Comparison of ENCODE assay signal across 19 cellular contexts in genomic region chr2:73043279-73043678, GRCh38.
"Had no signal": no experiment of that assay in that cellular context is flagged by ENCODE, and none has a peak within 500 bp of the region (broad histone marks: within the 10 kb centered on the region; RNA-seq: fewer than 3 reads in every experiment).

No MANE protein-coding gene starts in this region.

- H3K27ac Mint-ChIP-seq: activated CD4-positive, alpha-beta T cell treated with anti-CD3 and anti-CD28 coated beads for 36 hours; activated CD8-positive, alpha-beta T cell treated with anti-CD3 and anti-CD28 coated beads for 36 hours; activated naive CD8-positive, alpha-beta T cell treated with anti-CD3 and anti-CD28 coated beads, Interleukin-2, amount 10 ng/mL, durations not matched to agents 7 days and 5 days; activated T-helper 17 cell treated with anti-CD3 and anti-CD28 coated beads, Interleukin-2, amount 50 U/mL, for 72 hours; memory B cell; naive thymus-derived CD4-positive, alpha-beta T cell; stimulated activated naive B cell treated with anti-CD40 and anti-IgM and Interleukin-4, amounts not matched to agents 10 μg/mL and 1 μg/mL and 100 μg/mL, for 72 hours; T-cell; WTC11 had no signal

- H3K27me3 ChIP-seq: brain microvascular endothelial cell, foreskin keratinocyte, neutrophil, spleen had no signal

- H3K4me1 Mint-ChIP-seq: activated CD4-positive, alpha-beta T cell treated with anti-CD3 and anti-CD28 coated beads for 36 hours; activated T-helper 17 cell treated with anti-CD3 and anti-CD28 coated beads, Interleukin-2, amount 50 U/mL, for 72 hours; central memory CD8-positive, alpha-beta T cell; memory B cell; naive thymus-derived CD4-positive, alpha-beta T cell had no signal

- H2AFZ ChIP-seq: parathyroid adenoma had no signal

- H3K4me3 ChIP-seq: coronary artery, spleen had no signal

- H3K9me3 ChIP-seq: neutrophil, spleen had no signal

- H3K4me3 Mint-ChIP-seq: activated CD4-positive, alpha-beta T cell treated with anti-CD3 and anti-CD28 coated beads for 36 hours; activated CD8-positive, alpha-beta T cell treated with anti-CD3 and anti-CD28 coated beads for 36 hours; activated naive CD8-positive, alpha-beta T cell treated with anti-CD3 and anti-CD28 coated beads, Interleukin-2, amount 10 ng/mL, durations not matched to agents 7 days and 5 days; activated T-helper 17 cell treated with anti-CD3 and anti-CD28 coated beads, Interleukin-2, amount 50 U/mL, for 72 hours; central memory CD8-positive, alpha-beta T cell; memory B cell; naive thymus-derived CD4-positive, alpha-beta T cell; stimulated activated naive B cell treated with anti-CD40 and anti-IgM and Interleukin-4, amounts not matched to agents 10 μg/mL and 1 μg/mL and 100 μg/mL, for 72 hours; T-cell; WTC11 had no signal

- DNase-seq: activated CD4-positive, alpha-beta T cell treated with anti-CD3 and anti-CD28 coated beads for 36 hours; activated CD8-positive, alpha-beta T cell treated with anti-CD3 and anti-CD28 coated beads for 36 hours; activated naive CD4-positive, alpha-beta T cell treated with Interleukin-2 at 50 U/mL for 16 hours; activated naive CD8-positive, alpha-beta T cell treated with anti-CD3 and anti-CD28 coated beads, Interleukin-2, amount 10 ng/mL, durations not matched to agents 7 days and 5 days; activated T-cell treated with anti-CD3 and anti-CD28 coated beads, Interleukin-2, amount 50 U/mL, for 1 hour; brain microvascular endothelial cell; foreskin keratinocyte; left ventricle myocardium superior; naive thymus-derived CD4-positive, alpha-beta T cell; spleen; stimulated activated naive B cell treated with anti-CD40 and anti-IgM and Interleukin-4, amounts not matched to agents 10 μg/mL and 1 μg/mL and 100 μg/mL, for 72 hours; T-cell had no signal

- H3K36me3 ChIP-seq: brain microvascular endothelial cell had no signal

- H3K9me3 Mint-ChIP-seq: activated CD8-positive, alpha-beta T cell treated with anti-CD3 and anti-CD28 coated beads for 36 hours; activated naive CD8-positive, alpha-beta T cell treated with anti-CD3 and anti-CD28 coated beads, Interleukin-2, amount 10 ng/mL, durations not matched to agents 7 days and 5 days; activated T-helper 17 cell treated with anti-CD3 and anti-CD28 coated beads, Interleukin-2, amount 50 U/mL, for 72 hours; central memory CD8-positive, alpha-beta T cell; memory B cell; naive thymus-derived CD4-positive, alpha-beta T cell; stimulated activated naive B cell treated with anti-CD40 and anti-IgM and Interleukin-4, amounts not matched to agents 10 μg/mL and 1 μg/mL and 100 μg/mL, for 72 hours had no signal

- H3K27me3 Mint-ChIP-seq: activated CD4-positive, alpha-beta T cell treated with anti-CD3 and anti-CD28 coated beads for 36 hours; activated CD8-positive, alpha-beta T cell treated with anti-CD3 and anti-CD28 coated beads for 36 hours; activated naive CD8-positive, alpha-beta T cell treated with anti-CD3 and anti-CD28 coated beads, Interleukin-2, amount 10 ng/mL, durations not matched to agents 7 days and 5 days; activated T-helper 17 cell treated with anti-CD3 and anti-CD28 coated beads, Interleukin-2, amount 50 U/mL, for 72 hours; central memory CD8-positive, alpha-beta T cell; memory B cell; naive thymus-derived CD4-positive, alpha-beta T cell; stimulated activated naive B cell treated with anti-CD40 and anti-IgM and Interleukin-4, amounts not matched to agents 10 μg/mL and 1 μg/mL and 100 μg/mL, for 72 hours; T-cell had no signal

- H3K9ac ChIP-seq: parathyroid adenoma had no signal

- H3K4me1 ChIP-seq: foreskin keratinocyte, parathyroid adenoma, spleen had no signal

- H3K27ac ChIP-seq: brain microvascular endothelial cell, coronary artery, foreskin keratinocyte, neutrophil, parathyroid adenoma, spleen had no signal

- H3K36me3 Mint-ChIP-seq: WTC11 had no signal

- ATAC-seq: activated CD4-positive, alpha-beta T cell treated with anti-CD3 and anti-CD28 coated beads for 36 hours; activated CD8-positive, alpha-beta T cell treated with anti-CD3 and anti-CD28 coated beads for 36 hours; activated T-helper 17 cell treated with anti-CD3 and anti-CD28 coated beads, Interleukin-2, amount 50 U/mL, for 72 hours; foreskin keratinocyte; left ventricle myocardium superior; naive thymus-derived CD4-positive, alpha-beta T cell; stimulated activated naive B cell treated with anti-CD40 and anti-IgM and Interleukin-4, amounts not matched to agents 10 μg/mL and 1 μg/mL and 100 μg/mL, for 72 hours; T-cell; WTC11 had no signal
